8 cellular contexts compared by ENCODE assay signal in genomic region chr7:41942468-41943097, GRCh38.
A peak's percentile ranks its signal among the peaks of the same experiment; 100 is the strongest.
DNase-seq lines count a peak whose midpoint lies in the region; ATAC-seq and TF ChIP-seq lines count a peak whose summit lies in the region.

No MANE protein-coding gene starts in this region.

- POLR2A ChIA-PET in A673 (lab: Charles Lee; ENCODE audit: low non-redundant PET) = no interaction called here

- peak; percentile 17 for ATAC-seq in HG02840 (IDR thresholded peaks at IDR 0.05; ENCODE audit: low FRiP score, unreplicated experiment)

- no peak overlapping the region for H3K27ac ChIP-seq in muscle layer of duodenum (ENCODE audit: low read length)
- H3K27ac ChIP-seq in A673 (ENCODE audit: low read depth, low read length, poor library complexity, severe bottlenecking) = no peak overlapping the region

- CTCF ChIA-PET in A673 (lab: Charles Lee) = interaction anchor here (1.2 to 1.9 kb wide), 4 partner anchors 13 to 934 kb away, joined by 7 to 18 read pairs (median 8); no protein-coding TSS in a partner anchor

- intact Hi-C loops in A673 (cut with micrococcal nuclease; ENCODE audit: unreplicated experiment) = loop anchor here (2.0 to 10.0 kb wide), 5 partner anchors 34 to 1512 kb away; no protein-coding TSS in a partner anchor

- DNase-seq in ELF-1 (ENCODE audit: low read depth, low spot score) (peak; percentile 30), astrocyte of the spinal cord (ENCODE audit: low read depth, low spot score) (peak; percentile 83), NCI-H82 (lab: John Stamatoyannopoulos, UW) (no peak), NAMALWA (ENCODE audit: low spot score) (no peak), A673 (ENCODE audit: low spot score) (no peak)
- no peak for DNase-seq in stimulated activated CD4-positive, alpha-beta T cell treated with anti-CD3 and anti-CD28 coated beads, Interleukin-4, amount 100 ng/mL, for 24 hours

- H3K27me3 ChIP-seq in muscle layer of duodenum (ENCODE audit: low read depth, low read length) (no peaks in the 10 kb centered on the region), A673 (replicated peaks; ENCODE audit: insufficient read depth, low read depth, low read length, poor library complexity) (no peaks in the 10 kb centered on the region)

- no TSS peak for BruUV-seq in A673 (replicated peaks; lab: Mats Ljungman, UMichigan)

- no peak for TF ChIP-seq CTCF in astrocyte of the spinal cord (IDR thresholded peaks at IDR 0.05; ENCODE audit: low read depth, low read length)
- TF ChIP-seq CTCF in A673 (conservative IDR thresholded peaks at IDR 0.05; ENCODE audit: low read depth, low read length) = no peak

- H3K4me1 ChIP-seq in muscle layer of duodenum (ENCODE audit: control insufficient read depth in 1 of 2, insufficient read depth in 2 of 2, low read length in 2 of 2) (peaks cover 6 to 13% of the 10 kb centered on the region in 2 donors), A673 (ENCODE audit: insufficient read depth, low read length, poor library complexity, severe bottlenecking) (peaks cover 12% of the 10 kb centered on the region)

- H3K36me3 ChIP-seq in muscle layer of duodenum (ENCODE audit: control insufficient read depth in 1 of 2, insufficient read depth in 2 of 2, low read length in 2 of 2) (no peaks in the 10 kb centered on the region), A673 (ENCODE audit: insufficient read depth, low read length, poor library complexity, severe bottlenecking) (no peaks in the 10 kb centered on the region)

- H3K9me3 ChIP-seq in muscle layer of duodenum (ENCODE audit: control insufficient read depth in 1 of 2, low read length in 2 of 2) (no peaks in the 10 kb centered on the region), A673 (ENCODE audit: low read depth, low read length, poor library complexity, severe bottlenecking) (no peaks in the 10 kb centered on the region)

- in situ Hi-C loops in astrocyte of the spinal cord (cut with HindIII; ENCODE audit: low sequenced_read_pairs) = no loop called here

- H3K4me3 ChIP-seq in astrocyte of the spinal cord (ENCODE audit: low read depth, low read length) (peak overlapping the region; percentile 20), muscle layer of duodenum (ENCODE audit: low read depth in 1 of 2, low read length in 2 of 2) (peak overlapping the region; percentile 47 to 58), A673 (ENCODE audit: low read depth, low read length, poor library complexity, severe bottlenecking) (no peak overlapping the region)

Comparison
In these comparisons a context has a peak if more than half of its experiments do, and no peak if none do; other contexts are left out.
1. DNase-seq: peak in ELF-1 (single experiment) and astrocyte of the spinal cord (single experiment); none in stimulated activated CD4-positive, alpha-beta T cell treated with anti-CD3 and anti-CD28 coated beads, Interleukin-4, amount 100 ng/mL, for 24 hours (single experiment), NCI-H82 (single experiment), NAMALWA (single experiment) and A673 (single experiment).